Comparison of ENCODE assay signal across 1 cellular context in genomic region chr1:27772932-27773731, GRCh38.
TF ChIP-seq lines count a peak whose summit lies in the region.

STX12 (plus strand) TSS chr1:27773219; CDS start chr1:27773308, 89 bp downstream.

TF ChIP-seq in GM12878, 131 proteins besides CTCF, POLR2A, EP300 and RAD21 (continued from another document):
- TF ChIP-seq GATAD2B (conservative IDR thresholded peaks at IDR 0.05; ENCODE audit: low read depth) (0 out of 2 replicates have a peak, but pooled peaks have one; percentile 20), NR2C2 (IDR thresholded peaks at IDR 0.05; ENCODE audit: borderline replicate concordance, control insufficient read depth, insufficient read length, low read depth) (no peak), HDGF (IDR thresholded peaks at IDR 0.05) (peak; percentile 86), POLR2AphosphoS5 (IDR thresholded peaks at IDR 0.05; ENCODE audit: low read length) (peak; percentile 90), JUNB (IDR thresholded peaks at IDR 0.05) (no peak; the same call in 1 of the 2 replicates), TAF1 (IDR thresholded peaks at IDR 0.05; ENCODE audit: borderline replicate concordance, low read depth, low read length) (peak; percentile 87; the same call in 1 of the 2 replicates), CREM (IDR thresholded peaks at IDR 0.05; ENCODE audit: low read depth) (peak; percentile 84), RFX5 (IDR thresholded peaks at IDR 0.05; ENCODE audit: low read depth, low read length) (peak; percentile 35; the same call in 1 of the 2 replicates), POU2F2 (IDR thresholded peaks at IDR 0.05; ENCODE audit: borderline replicate concordance, low read depth, low read length) (peak; percentile 95; the same call in 2 of the 3 replicates), PML (IDR thresholded peaks at IDR 0.05; ENCODE audit: low read length) (0 out of 2 replicates have a peak, but pooled peaks have one; percentile 75), NBN (IDR thresholded peaks at IDR 0.05) (peak; percentile 99), BMI1 (IDR thresholded peaks at IDR 0.05; ENCODE audit: borderline replicate concordance) (no peak), IKZF2 (IDR thresholded peaks at IDR 0.05) (peak in 1 of 2 experiments; percentile 55; a peak in 2 of 4 replicates), HDAC6 (IDR thresholded peaks at IDR 0.05; ENCODE audit: unreplicated experiment) (no peak), CHD4 (IDR thresholded peaks at IDR 0.05) (no peak)
- TF ChIP-seq, protein P1, sequence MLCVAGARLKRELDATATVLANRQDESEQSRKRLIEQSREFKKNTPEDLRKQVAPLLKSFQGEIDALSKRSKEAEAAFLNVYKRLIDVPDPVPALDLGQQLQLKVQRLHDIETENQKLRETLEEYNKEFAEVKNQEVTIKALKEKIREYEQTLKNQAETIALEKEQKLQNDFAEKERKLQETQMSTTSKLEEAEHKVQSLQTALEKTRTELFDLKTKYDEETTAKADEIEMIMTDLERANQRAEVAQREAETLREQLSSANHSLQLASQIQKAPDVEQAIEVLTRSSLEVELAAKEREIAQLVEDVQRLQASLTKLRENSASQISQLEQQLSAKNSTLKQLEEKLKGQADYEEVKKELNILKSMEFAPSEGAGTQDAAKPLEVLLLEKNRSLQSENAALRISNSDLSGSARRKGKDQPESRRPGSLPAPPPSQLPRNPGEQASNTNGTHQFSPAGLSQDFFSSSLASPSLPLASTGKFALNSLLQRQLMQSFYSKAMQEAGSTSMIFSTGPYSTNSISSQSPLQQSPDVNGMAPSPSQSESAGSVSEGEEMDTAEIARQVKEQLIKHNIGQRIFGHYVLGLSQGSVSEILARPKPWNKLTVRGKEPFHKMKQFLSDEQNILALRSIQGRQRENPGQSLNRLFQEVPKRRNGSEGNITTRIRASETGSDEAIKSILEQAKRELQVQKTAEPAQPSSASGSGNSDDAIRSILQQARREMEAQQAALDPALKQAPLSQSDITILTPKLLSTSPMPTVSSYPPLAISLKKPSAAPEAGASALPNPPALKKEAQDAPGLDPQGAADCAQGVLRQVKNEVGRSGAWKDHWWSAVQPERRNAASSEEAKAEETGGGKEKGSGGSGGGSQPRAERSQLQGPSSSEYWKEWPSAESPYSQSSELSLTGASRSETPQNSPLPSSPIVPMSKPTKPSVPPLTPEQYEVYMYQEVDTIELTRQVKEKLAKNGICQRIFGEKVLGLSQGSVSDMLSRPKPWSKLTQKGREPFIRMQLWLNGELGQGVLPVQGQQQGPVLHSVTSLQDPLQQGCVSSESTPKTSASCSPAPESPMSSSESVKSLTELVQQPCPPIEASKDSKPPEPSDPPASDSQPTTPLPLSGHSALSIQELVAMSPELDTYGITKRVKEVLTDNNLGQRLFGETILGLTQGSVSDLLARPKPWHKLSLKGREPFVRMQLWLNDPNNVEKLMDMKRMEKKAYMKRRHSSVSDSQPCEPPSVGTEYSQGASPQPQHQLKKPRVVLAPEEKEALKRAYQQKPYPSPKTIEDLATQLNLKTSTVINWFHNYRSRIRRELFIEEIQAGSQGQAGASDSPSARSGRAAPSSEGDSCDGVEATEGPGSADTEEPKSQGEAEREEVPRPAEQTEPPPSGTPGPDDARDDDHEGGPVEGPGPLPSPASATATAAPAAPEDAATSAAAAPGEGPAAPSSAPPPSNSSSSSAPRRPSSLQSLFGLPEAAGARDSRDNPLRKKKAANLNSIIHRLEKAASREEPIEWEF (IDR thresholded peaks at IDR 0.05; ENCODE audit: insufficient replicate concordance, low read depth, low read length) = no peak
- TF ChIP-seq, protein P2, sequence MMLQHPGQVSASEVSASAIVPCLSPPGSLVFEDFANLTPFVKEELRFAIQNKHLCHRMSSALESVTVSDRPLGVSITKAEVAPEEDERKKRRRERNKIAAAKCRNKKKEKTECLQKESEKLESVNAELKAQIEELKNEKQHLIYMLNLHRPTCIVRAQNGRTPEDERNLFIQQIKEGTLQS (IDR thresholded peaks at IDR 0.05; ENCODE audit: borderline replicate concordance, extremely low read depth, low read depth, low read length) = no peak
